In genomic region chr10:80474920-80475319, GRCh38 we compare ENCODE assay signal across 9 cellular contexts. TPM values are rescaled to one million over a fixed set of nuclear protein-coding genes. Genes with fewer than 3 reads are reported as not detected.
DNase-seq lines count a peak whose midpoint lies in the region; ATAC-seq and TF ChIP-seq lines count a peak whose summit lies in the region.
"Had no signal": no experiment of that assay in that cellular context is flagged by ENCODE, and none has a peak within 500 bp of the region (broad histone marks: within the 10 kb centered on the region; RNA-seq: fewer than 3 reads in every experiment).

No MANE protein-coding gene starts in this region.

- H3K36me3 ChIP-seq in ACC112 (ENCODE audit: insufficient read depth, low read length) (no peaks in the 10 kb centered on the region; the same call in 1 of the 2 replicates), neutrophil (peaks cover 26% of the 10 kb centered on the region), MG63 (peaks cover 7% of the 10 kb centered on the region)

- no peak for TF ChIP-seq POLR2A in erythroblast (IDR thresholded peaks at IDR 0.05; ENCODE audit: low read length)

- H3K27ac ChIP-seq in ACC112 (ENCODE audit: low read depth, low read length): peak overlapping the region; percentile 81; the same call in 1 of the 2 replicates
- H3K27ac ChIP-seq in RWPE1: peak overlapping the region; percentile 97
- H3K27ac ChIP-seq in neutrophil: peak overlapping the region; percentile 46

- TF ChIP-seq CTCF in RWPE1 (conservative IDR thresholded peaks at IDR 0.05; ENCODE audit: low read depth) (no peak), neutrophil (IDR thresholded peaks at IDR 0.05) (no peak)

- H3K4me3 ChIP-seq in ACC112 (ENCODE audit: low read depth, low read length) (no peak overlapping the region), neutrophil (ENCODE audit: low read depth in 1 of 2, low read length in 1 of 2) (no peak overlapping the region), MG63 (no peak overlapping the region)

- H3K79me2 ChIP-seq in ACC112 (ENCODE audit: control insufficient read depth, insufficient read depth, low read length, unreplicated experiment): peaks cover 47% of the 10 kb centered on the region

- H3K4me1 ChIP-seq in ACC112 (ENCODE audit: control insufficient read depth, insufficient read depth, low read length, unreplicated experiment) (peaks cover 52% of the 10 kb centered on the region), neutrophil (ENCODE audit: control insufficient read depth in 1 of 2, insufficient read depth in 1 of 2, low read depth in 1 of 2, low read length in 1 of 2) (peaks cover 17 to 33% of the 10 kb centered on the region in 2 experiments)

- H3K9me3 ChIP-seq in neutrophil: no peaks in the 10 kb centered on the region
- peaks cover 13% of the 10 kb centered on the region for H3K9me3 ChIP-seq in MG63

- POLR2A ChIA-PET in RWPE1 (lab: Yijun Ruan, JAX; ENCODE audit: low non-redundant PET): no interaction called here

- no peak overlapping the region for H2AFZ ChIP-seq in ACC112 (ENCODE audit: low read length, unreplicated experiment)

- CTCF ChIA-PET in RWPE1 (lab: Yijun Ruan, JAX): interaction anchor here (1.3 kb wide), 1 partner anchor 16 kb away, joined by 4 read pairs; no protein-coding TSS in a partner anchor

- no peak for ATAC-seq in HG02798 (IDR thresholded peaks at IDR 0.05; ENCODE audit: poor library complexity, unreplicated experiment)
- ATAC-seq in GM18519 (IDR thresholded peaks at IDR 0.05; ENCODE audit: low FRiP score, unreplicated experiment): no peak

- H3K27me3 ChIP-seq in ACC112 (ENCODE audit: insufficient read depth, low read length): no peaks in the 10 kb centered on the region
- H3K27me3 ChIP-seq in neutrophil: no peaks in the 10 kb centered on the region
- no peaks in the 10 kb centered on the region for H3K27me3 ChIP-seq in MG63

- DNase-seq in RWPE1 (ENCODE audit: low spot score) (no peak), erythroblast (lab: John Stamatoyannopoulos, UW) (peak; percentile 44 to 75), MG63 (no peak), NCI-H226 (no peak)
- DNase-seq: NCI-H2081 treated with DMSO at 0.1 percent for 48 hours had no signal

RNA-seq across cellular contexts. Expression of gene TSPAN14, which starts 20.8 kb away (rescaled TPM):
- total RNA-seq in MG63 (2014; rRNA removed; shearing (Covaris generic); ENCODE audit: low replicate concordance): 6.6 and 10.0 TPM in 2 replicates

Comparison
In these comparisons a context has a peak if more than half of its experiments do, and no peak if none do; other contexts are left out.
1. H3K27ac ChIP-seq: peak in every context shown above with its lines; median percentile 97 in RWPE1; 81 in ACC112; 46 in neutrophil.
2. DNase-seq: peak in erythroblast (2 of 2); none in RWPE1 (single experiment), MG63 (single experiment) and NCI-H226 (single experiment).